Comparison of ENCODE assay signal across 21 cellular contexts in genomic region chr6:157568702-157569101, GRCh38.
A peak's percentile ranks its signal among the peaks of the same experiment; 100 is the strongest.
DNase-seq lines count a peak whose midpoint lies in the region; TF ChIP-seq lines count a peak whose summit lies in the region.
"Had no signal": no experiment of that assay in that cellular context is flagged by ENCODE, and none has a peak within 500 bp of the region (broad histone marks: within the 10 kb centered on the region; RNA-seq: fewer than 3 reads in every experiment).

No MANE protein-coding gene starts in this region.

- DNase-seq in MM.1S = no peak
- no peak for DNase-seq in OCI-LY7 (ENCODE audit: low spot score)
- no peak for DNase-seq in dorsolateral prefrontal cortex
- DNase-seq in ascending aorta (ENCODE audit: low spot score in 2 of 2) = no peak
- no peak for DNase-seq in activated CD4-positive, alpha-beta memory T cell treated with anti-CD3 and anti-CD28 coated beads, Interleukin-2, amount 10 ng/mL, durations not matched to agents 7 days and 5 days
- DNase-seq: AML-193; CD4-positive, alpha-beta memory T cell; CD8-positive, alpha-beta memory T cell; COR-L47; DMS 273 treated with DMSO at 0.1 percent for 48 hours; DMS153; DMS53; DMS79; DND-41; GF-D8 had no signal

- POLR2A ChIA-PET in OCI-LY7 (lab: Charles Lee) = interaction anchor here (1.2 to 3.1 kb wide), 5 partner anchors 9 to 28 kb away, joined by 3 to 13 read pairs (median 6); no protein-coding TSS in a partner anchor
- POLR2A ChIA-PET in activated CD4-positive, alpha-beta memory T cell treated with anti-CD3 and anti-CD28 coated beads, Interleukin-2, amount 10 ng/mL, durations not matched to agents 7 days and 5 days (lab: Charles Lee) = no interaction called here

- no TSS peak for BruUV-seq in OCI-LY7 (replicated peaks; lab: Mats Ljungman, UMichigan)

- H2AFZ ChIP-seq in MM.1S (ENCODE audit: low read length) (no peak overlapping the region), OCI-LY7 (ENCODE audit: low read length) (no peak overlapping the region)

- no peak overlapping the region for H3K9ac ChIP-seq in MM.1S (ENCODE audit: low read length)
- H3K9ac ChIP-seq: BLaER1 treated with 17β-estradiol and CSF1 and Interleukin-3, amounts not matched to agents 10 nM and 100 nM had no signal

- H3K36me3 ChIP-seq in DOHH2 (ENCODE audit: control insufficient read depth, low read length) (no peaks in the 10 kb centered on the region), MM.1S (replicated peaks; ENCODE audit: insufficient read depth, low read length) (no peaks in the 10 kb centered on the region), OCI-LY7 (ENCODE audit: insufficient read depth, low read length) (peaks cover 7% of the 10 kb centered on the region; the same call in 1 of the 2 replicates), ascending aorta (no peaks in the 10 kb centered on the region)

- H3K4me1 ChIP-seq in DOHH2 (ENCODE audit: control insufficient read depth, low read length) = peaks cover 71% of the 10 kb centered on the region
- H3K4me1 ChIP-seq in MM.1S (ENCODE audit: low read length) = peaks cover 47% of the 10 kb centered on the region
- peaks cover 84% of the 10 kb centered on the region for H3K4me1 ChIP-seq in OCI-LY7 (ENCODE audit: insufficient read depth, low read length, poor library complexity, severe bottlenecking)
- no peaks in the 10 kb centered on the region for H3K4me1 ChIP-seq in ascending aorta
- H3K4me1 ChIP-seq: A549 had no signal

- H3K9me3 ChIP-seq in DOHH2 (ENCODE audit: control insufficient read depth, insufficient read depth, low read length) = peaks cover 5% of the 10 kb centered on the region; the same call in 1 of the 2 replicates
- no peaks in the 10 kb centered on the region for H3K9me3 ChIP-seq in MM.1S (replicated peaks; ENCODE audit: insufficient read depth, low read length)
- peaks cover 8% of the 10 kb centered on the region; the same call in 1 of the 2 replicates for H3K9me3 ChIP-seq in OCI-LY7 (ENCODE audit: low read length)
- H3K9me3 ChIP-seq in ascending aorta = no peaks in the 10 kb centered on the region
- H3K9me3 ChIP-seq: A549 had no signal

- no peaks in the 10 kb centered on the region for H3K9me3 Mint-ChIP-seq in activated CD4-positive, alpha-beta memory T cell treated with anti-CD3 and anti-CD28 coated beads, Interleukin-2, amount 10 ng/mL, durations not matched to agents 7 days and 5 days
- H3K9me3 Mint-ChIP-seq: CD4-positive, alpha-beta memory T cell; CD8-positive, alpha-beta memory T cell had no signal

- H3K9me2 ChIP-seq in DOHH2 (replicated peaks; ENCODE audit: control insufficient read depth, low read length) (no peaks in the 10 kb centered on the region), MM.1S (replicated peaks; ENCODE audit: insufficient read depth, low read length) (no peaks in the 10 kb centered on the region), OCI-LY7 (ENCODE audit: insufficient read depth, low read length) (no peaks in the 10 kb centered on the region)

- H3K27me3 Mint-ChIP-seq in activated CD4-positive, alpha-beta memory T cell treated with anti-CD3 and anti-CD28 coated beads, Interleukin-2, amount 10 ng/mL, durations not matched to agents 7 days and 5 days = peaks cover 1% of the 10 kb centered on the region
- H3K27me3 Mint-ChIP-seq: B cell; CD4-positive, alpha-beta memory T cell; CD8-positive, alpha-beta memory T cell had no signal

- peaks cover 32% of the 10 kb centered on the region for H3F3A ChIP-seq in DOHH2 (ENCODE audit: control insufficient read depth, insufficient read depth)
- peaks cover 37% of the 10 kb centered on the region for H3F3A ChIP-seq in MM.1S (ENCODE audit: insufficient read depth, low read length)

- H3K4me3 Mint-ChIP-seq in activated CD4-positive, alpha-beta memory T cell treated with anti-CD3 and anti-CD28 coated beads, Interleukin-2, amount 10 ng/mL, durations not matched to agents 7 days and 5 days = no peak overlapping the region

- no peaks in the 10 kb centered on the region for H3K27me3 ChIP-seq in DOHH2 (ENCODE audit: control insufficient read depth, low read length)
- no peaks in the 10 kb centered on the region for H3K27me3 ChIP-seq in MM.1S (replicated peaks; ENCODE audit: insufficient read depth, low read length)
- no peaks in the 10 kb centered on the region for H3K27me3 ChIP-seq in dorsolateral prefrontal cortex
- H3K27me3 ChIP-seq in ascending aorta = no peaks in the 10 kb centered on the region
- H3K27me3 ChIP-seq: BLaER1 treated with 17β-estradiol and CSF1 and Interleukin-3, amounts not matched to agents 10 nM and 100 nM had no signal

- peaks cover 3% of the 10 kb centered on the region for H3K36me3 Mint-ChIP-seq in activated CD4-positive, alpha-beta memory T cell treated with anti-CD3 and anti-CD28 coated beads, Interleukin-2, amount 10 ng/mL, durations not matched to agents 7 days and 5 days (ENCODE audit: low read depth)
- H3K36me3 Mint-ChIP-seq: CD4-positive, alpha-beta memory T cell; CD8-positive, alpha-beta memory T cell had no signal

- H3K4me3 ChIP-seq in DOHH2 (ENCODE audit: low read length) (no peak overlapping the region), MM.1S (ENCODE audit: low read length) (no peak overlapping the region), OCI-LY7 (ENCODE audit: low read depth, low read length, poor library complexity, severe bottlenecking) (no peak overlapping the region), dorsolateral prefrontal cortex (no peak overlapping the region), ascending aorta (no peak overlapping the region)
- H3K4me3 ChIP-seq: A549; BLaER1 treated with 17β-estradiol and CSF1 and Interleukin-3, amounts not matched to agents 10 nM and 100 nM had no signal

- H4K20me1 ChIP-seq in DOHH2 (ENCODE audit: control insufficient read depth, insufficient read depth, low read depth, low read length) (no peaks in the 10 kb centered on the region), MM.1S (ENCODE audit: insufficient read depth, low read length) (no peaks in the 10 kb centered on the region), OCI-LY7 (ENCODE audit: insufficient read depth, low read length) (no peaks in the 10 kb centered on the region)
- H4K20me1 ChIP-seq: BLaER1 treated with 17β-estradiol and CSF1 and Interleukin-3, amounts not matched to agents 10 nM and 100 nM had no signal

- H3K27ac Mint-ChIP-seq in activated CD4-positive, alpha-beta memory T cell treated with anti-CD3 and anti-CD28 coated beads, Interleukin-2, amount 10 ng/mL, durations not matched to agents 7 days and 5 days = no peak overlapping the region
- H3K27ac Mint-ChIP-seq: B cell had no signal

- intact Hi-C loops in OCI-LY7 (cut with micrococcal nuclease; ENCODE audit: unreplicated experiment) (loop anchor here (10.0 kb wide), 2 partner anchors 196 to 344 kb away; no protein-coding TSS in a partner anchor), dorsolateral prefrontal cortex (cut with DNase I) (no loop called here), ascending aorta (cut with DNase I) (no loop called here)

- H3K27ac ChIP-seq in DOHH2 (ENCODE audit: low read depth, low read length) = peak overlapping the region; percentile 90
- peak overlapping the region; percentile 99; the same call in 1 of the 2 replicates for H3K27ac ChIP-seq in MM.1S (ENCODE audit: low read length)
- H3K27ac ChIP-seq in OCI-LY7 (ENCODE audit: low read depth, low read length, poor library complexity, severe bottlenecking) = peak overlapping the region; percentile 97
- H3K27ac ChIP-seq in dorsolateral prefrontal cortex = no peak overlapping the region
- H3K27ac ChIP-seq in ascending aorta = no peak overlapping the region
- H3K27ac ChIP-seq: 22Rv1; A549; BLaER1 treated with 17β-estradiol and CSF1 and Interleukin-3, amounts not matched to agents 10 nM and 100 nM; C4-2B had no signal

- CTCF ChIA-PET in OCI-LY7 (lab: Charles Lee; ENCODE audit: unreplicated experiment) = no interaction called here
- CTCF ChIA-PET in activated CD4-positive, alpha-beta memory T cell treated with anti-CD3 and anti-CD28 coated beads, Interleukin-2, amount 10 ng/mL, durations not matched to agents 7 days and 5 days (lab: Charles Lee) = no interaction called here

- peaks cover 16% of the 10 kb centered on the region for H3K4me1 Mint-ChIP-seq in activated CD4-positive, alpha-beta memory T cell treated with anti-CD3 and anti-CD28 coated beads, Interleukin-2, amount 10 ng/mL, durations not matched to agents 7 days and 5 days

- H3K79me2 ChIP-seq in DOHH2 (ENCODE audit: control insufficient read depth, low read length) = no peaks in the 10 kb centered on the region
- 0 out of 2 replicates have a peak, but pooled peaks cover 6% of the 10 kb centered on the region for H3K79me2 ChIP-seq in MM.1S (ENCODE audit: low read length)
- H3K79me2 ChIP-seq in OCI-LY7 (ENCODE audit: insufficient read depth, low read depth, low read length) = no peaks in the 10 kb centered on the region

- TF ChIP-seq CTCF in DOHH2 (IDR thresholded peaks at IDR 0.05; ENCODE audit: low read depth, low read length, poor library complexity, severe bottlenecking) (no peak), MM.1S (IDR thresholded peaks at IDR 0.05; ENCODE audit: low read length) (no peak), OCI-LY7 (conservative IDR thresholded peaks at IDR 0.05; ENCODE audit: low read length) (no peak), dorsolateral prefrontal cortex (IDR thresholded peaks at IDR 0.05 in 54 of 56, conservative IDR thresholded peaks at IDR 0.05 in 2 of 56; ENCODE audit: low read depth in 1 of 56, partially characterized antibody in 56 of 56) (no peak), ascending aorta (IDR thresholded peaks at IDR 0.05) (no peak)

- H3K4me2 ChIP-seq in DOHH2 (ENCODE audit: low read length) = no peak overlapping the region
- no peak overlapping the region for H3K4me2 ChIP-seq in MM.1S (ENCODE audit: low read depth, low read length)
- no peak overlapping the region for H3K4me2 ChIP-seq in OCI-LY7 (ENCODE audit: low read length)
- H3K4me2 ChIP-seq: A549 had no signal

Comparison
In these comparisons a context has a peak if more than half of its experiments do, and no peak if none do; other contexts are left out.
1. H3K27ac ChIP-seq: peak in DOHH2 (single experiment), MM.1S (single experiment) and OCI-LY7 (single experiment); none in dorsolateral prefrontal cortex (0 of 59) and ascending aorta (0 of 2).